In the genomic region with DNA sequence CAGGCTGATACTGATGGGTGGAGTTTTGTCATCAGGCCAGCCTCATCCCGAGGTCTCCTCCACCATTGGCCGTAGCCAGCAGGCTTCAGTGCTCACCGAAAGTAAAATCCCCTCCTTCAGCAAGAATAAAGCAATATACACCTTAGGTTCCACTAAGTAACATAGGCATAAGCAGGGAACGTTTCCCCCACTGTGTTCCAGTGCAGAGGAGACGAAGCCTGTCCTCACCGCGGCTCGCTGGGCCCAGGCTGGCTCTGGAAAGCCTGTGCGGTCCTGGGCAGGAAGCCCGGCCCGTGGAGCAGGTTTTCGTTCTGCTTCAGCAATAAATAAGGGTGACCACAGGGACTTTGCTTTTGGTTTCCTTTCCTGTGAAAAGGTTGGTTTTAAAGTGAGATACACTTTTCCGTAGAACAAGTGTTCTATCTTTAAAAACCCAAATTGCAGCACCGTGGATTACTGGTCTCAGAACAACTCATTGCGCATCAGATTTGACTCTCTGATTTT, we compare ENCODE assay signal across 11 cellular contexts. TPM values are rescaled to one million over a fixed set of nuclear protein-coding genes. Genes with fewer than 3 reads are reported as not detected.
DNase-seq lines count a peak whose midpoint lies in the region; ATAC-seq and TF ChIP-seq lines count a peak whose summit lies in the region.
"Had no signal": no experiment of that assay in that cellular context is flagged by ENCODE, and none has a peak within 500 bp of the region (broad histone marks: within the 10 kb centered on the region; RNA-seq: fewer than 3 reads in every experiment).

No MANE protein-coding gene starts in this region.

- H3K27ac Mint-ChIP-seq in activated CD8-positive, alpha-beta T cell treated with anti-CD3 and anti-CD28 coated beads for 36 hours: no peak overlapping the region

- CTCF ChIA-PET in activated CD8-positive, alpha-beta T cell treated with anti-CD3 and anti-CD28 coated beads for 36 hours (lab: Charles Lee): no interaction called here

- H3K36me3 Mint-ChIP-seq in activated CD8-positive, alpha-beta T cell treated with anti-CD3 and anti-CD28 coated beads for 36 hours (ENCODE audit: low read depth): peaks cover 70% of the 10 kb centered on the region

- POLR2A ChIA-PET in activated CD8-positive, alpha-beta T cell treated with anti-CD3 and anti-CD28 coated beads for 36 hours (lab: Charles Lee): no interaction called here

- no peak overlapping the region for H3K4me3 Mint-ChIP-seq in activated CD8-positive, alpha-beta T cell treated with anti-CD3 and anti-CD28 coated beads for 36 hours

- no peak for DNase-seq in activated CD8-positive, alpha-beta T cell treated with anti-CD3 and anti-CD28 coated beads for 36 hours
- DNase-seq in HPDE6-E6E7 (ENCODE audit: extremely low spot score) (no peak), 8988T (no peak), T1000 (lab: John Stamatoyannopoulos, UW) (no peak), NCI-H2227 (lab: John Stamatoyannopoulos, UW; ENCODE audit: unreplicated experiment) (no peak)
- DNase-seq: GM23248 had no signal

- TF ChIP-seq POLR2A in GM18505 (IDR thresholded peaks at IDR 0.05; ENCODE audit: borderline replicate concordance, extremely low read depth, insufficient read depth, insufficient read length): no peak

- peaks cover 5% of the 10 kb centered on the region for H3K9me3 Mint-ChIP-seq in activated CD8-positive, alpha-beta T cell treated with anti-CD3 and anti-CD28 coated beads for 36 hours

- intact Hi-C loops in activated CD8-positive, alpha-beta T cell treated with anti-CD3 and anti-CD28 coated beads for 36 hours (cut with micrococcal nuclease): no loop called here

- no peaks in the 10 kb centered on the region for H3K27me3 Mint-ChIP-seq in activated CD8-positive, alpha-beta T cell treated with anti-CD3 and anti-CD28 coated beads for 36 hours

- H3K4me1 Mint-ChIP-seq in activated CD8-positive, alpha-beta T cell treated with anti-CD3 and anti-CD28 coated beads for 36 hours (ENCODE audit: low read depth): peaks cover 4% of the 10 kb centered on the region

- ATAC-seq in GM18505 (IDR thresholded peaks at IDR 0.05; ENCODE audit: unreplicated experiment) (peak; percentile 90), GM19438 (IDR thresholded peaks at IDR 0.05; ENCODE audit: low read depth, unreplicated experiment) (peak; percentile 98), HG02970 (IDR thresholded peaks at IDR 0.05; ENCODE audit: low FRiP score, unreplicated experiment) (peak; percentile 83)
- peak; percentile 66 for ATAC-seq in activated CD8-positive, alpha-beta T cell treated with anti-CD3 and anti-CD28 coated beads for 36 hours
- ATAC-seq: left lung had no signal

- TF ChIP-seq CTCF in activated CD8-positive, alpha-beta T cell treated with anti-CD3 and anti-CD28 coated beads for 36 hours (IDR thresholded peaks at IDR 0.05): no peak

RNA-seq across cellular contexts. Expression of a gene that starts 16.3 kb away (rescaled TPM):
- total RNA-seq in activated CD8-positive, alpha-beta T cell treated with anti-CD3 and anti-CD28 coated beads for 36 hours: under 1 TPM; 0.50 to 0.67 TPM
- total RNA-seq: GM23248, renal cortical epithelial cell had no signal
